In the genomic region with DNA sequence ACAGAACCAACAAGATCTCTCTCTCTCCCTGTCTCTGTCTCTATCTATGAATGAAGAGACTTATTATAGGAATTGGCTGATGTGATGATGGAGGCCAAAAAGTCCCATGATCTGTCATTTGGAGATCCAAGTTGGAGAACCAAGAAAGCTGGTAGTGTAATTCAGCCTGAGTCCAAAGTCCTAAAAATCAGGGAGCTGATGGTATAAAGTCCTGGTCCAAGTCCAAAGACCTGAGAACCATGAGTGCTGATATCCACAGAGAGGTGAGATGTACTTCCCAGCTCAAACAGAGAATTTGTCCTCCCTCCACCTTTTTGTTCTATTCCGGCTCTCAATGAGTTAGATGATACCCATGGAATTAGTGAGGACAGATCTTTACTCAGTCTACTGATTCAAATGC, we compare ENCODE assay signal across 11 cellular contexts. TPM values are rescaled to one million over a fixed set of nuclear protein-coding genes. Genes with fewer than 3 reads are reported as not detected.
"Had no signal": no experiment of that assay in that cellular context is flagged by ENCODE, and none has a peak within 500 bp of the region (broad histone marks: within the 10 kb centered on the region; RNA-seq: fewer than 3 reads in every experiment).

No MANE protein-coding gene starts in this region.

- H3K27ac Mint-ChIP-seq: HFFc6, IgD-negative memory B cell had no signal

- ATAC-seq: HCT116 had no signal

- H3K27ac ChIP-seq: GM23248, HL-60 had no signal

- H3K4me3 Mint-ChIP-seq: HFFc6, IgD-negative memory B cell had no signal

- H2AFZ ChIP-seq: GM23248 had no signal

- H3K4me1 Mint-ChIP-seq: IgD-negative memory B cell had no signal

- H3K9me3 ChIP-seq: HAP-1 had no signal

- H3K36me3 ChIP-seq: HAP-1 had no signal

- H3K4me3 ChIP-seq: GM23248, HAP-1 had no signal

- H3K9me3 Mint-ChIP-seq: HFFc6 had no signal

- DNase-seq: GM23248, GOT3, H7, HFFc6, KBM-7 had no signal

- H3K9ac ChIP-seq: GM23248 had no signal

RNA-seq across cellular contexts. Expression of gene TMIGD1, which starts 15.4 kb away (rescaled TPM):
- total RNA-seq: GM23248, H4, H7, HFFc6, HT1080 had no signal
- polyA plus RNA-seq: GM23248, IgD-negative memory B cell had no signal
